In genomic region chr17:3748576-3748975, GRCh38 we compare ENCODE assay signal across 21 cellular contexts. TPM values are rescaled to one million over a fixed set of nuclear protein-coding genes. Genes with fewer than 3 reads are reported as not detected.
DNase-seq lines count a peak whose midpoint lies in the region; ATAC-seq, FAIRE-seq and TF ChIP-seq lines count a peak whose summit lies in the region.
"Had no signal": no experiment of that assay in that cellular context is flagged by ENCODE, and none has a peak within 500 bp of the region (broad histone marks: within the 10 kb centered on the region; RNA-seq: fewer than 3 reads in every experiment).

No MANE protein-coding gene starts in this region.

- peak overlapping the region; percentile 17; the same call in 1 of the 2 replicates for H2BK12ac ChIP-seq in H1 (ENCODE audit: low read depth, low read length)
- no peak overlapping the region for H2BK12ac ChIP-seq in neuronal stem cell (ENCODE audit: low read length)

- no peak overlapping the region for H3K14ac ChIP-seq in H1 (ENCODE audit: insufficient read length)
- H3K14ac ChIP-seq in neuronal stem cell (ENCODE audit: low read length): no peak overlapping the region

- H2BK120ac ChIP-seq in H1 (replicated peaks; ENCODE audit: low read depth, low read length): no peak overlapping the region
- H2BK120ac ChIP-seq in neuronal stem cell (ENCODE audit: low read depth, low read length): no peak overlapping the region

- no peak overlapping the region for H3K56ac ChIP-seq in H1 (replicated peaks; ENCODE audit: insufficient read length, low read depth, low read length)

- H3K4me2 ChIP-seq in DND-41 (ENCODE audit: insufficient read depth, low read length) (no peak overlapping the region), H1 (ENCODE audit: insufficient read depth in 1 of 2, low read depth in 2 of 2, low read length in 2 of 2) (no peak overlapping the region), neuronal stem cell (ENCODE audit: insufficient read depth, low read length, poor library complexity, severe bottlenecking) (no peak overlapping the region)

- no peaks in the 10 kb centered on the region for H3K23me2 ChIP-seq in H1 (ENCODE audit: low read depth, low read length)

- H2BK15ac ChIP-seq in H1 (ENCODE audit: low read length) (no peak overlapping the region), neuronal stem cell (ENCODE audit: low read length) (no peak overlapping the region)

- H3K36me3 ChIP-seq in DND-41 (ENCODE audit: insufficient read depth, low read length) (no peaks in the 10 kb centered on the region), H1 (ENCODE audit: control insufficient read depth in 2 of 4, insufficient read depth in 4 of 4, low read length in 3 of 4) (no peaks in the 10 kb centered on the region), neuronal stem cell (replicated peaks in 1 of 2; ENCODE audit: control insufficient read depth in 2 of 2, insufficient read depth in 2 of 2, low read length in 2 of 2) (no peaks in the 10 kb centered on the region)

- H2AK5ac ChIP-seq in H1 (ENCODE audit: low read depth, low read length) (no peak overlapping the region), neuronal stem cell (ENCODE audit: low read depth, low read length) (no peak overlapping the region)

- H4K8ac ChIP-seq in H1 (ENCODE audit: extremely low read depth, insufficient read depth, low read length): no peak overlapping the region
- no peak overlapping the region for H4K8ac ChIP-seq in neuronal stem cell (ENCODE audit: low read depth, low read length)

- H2BK20ac ChIP-seq in H1 (ENCODE audit: low read length): no peak overlapping the region

- no peaks in the 10 kb centered on the region for H3K36me3 Mint-ChIP-seq in activated CD4-positive, alpha-beta T cell treated with anti-CD3 and anti-CD28 coated beads, Interleukin-2, amount 10 ng/mL, durations not matched to agents 7 days and 5 days (ENCODE audit: low read depth)
- no peaks in the 10 kb centered on the region for H3K36me3 Mint-ChIP-seq in activated CD4-positive, alpha-beta T cell treated with anti-CD3 and anti-CD28 coated beads, Interleukin-2, amount 10 ng/mL, durations not matched to agents 24 days and 14 days (ENCODE audit: low read depth)
- H3K36me3 Mint-ChIP-seq: CD14-positive monocyte had no signal

- H3K9me3 ChIP-seq in DND-41 (ENCODE audit: insufficient read depth, low read length, severe bottlenecking) (no peaks in the 10 kb centered on the region), H1 (ENCODE audit: insufficient read depth in 2 of 2, low read depth in 1 of 2, low read length in 1 of 2) (no peaks in the 10 kb centered on the region), neuronal stem cell (replicated peaks in 1 of 2; ENCODE audit: control insufficient read depth in 2 of 2, insufficient read depth in 1 of 2, low read depth in 1 of 2, low read length in 2 of 2) (no peaks in the 10 kb centered on the region)

- no peak overlapping the region for H3K4me3 Mint-ChIP-seq in activated CD4-positive, alpha-beta T cell treated with anti-CD3 and anti-CD28 coated beads, Interleukin-2, amount 10 ng/mL, durations not matched to agents 7 days and 5 days
- H3K4me3 Mint-ChIP-seq in activated CD4-positive, alpha-beta T cell treated with anti-CD3 and anti-CD28 coated beads, Interleukin-2, amount 10 ng/mL, durations not matched to agents 24 days and 14 days: no peak overlapping the region
- H3K4me3 Mint-ChIP-seq: CD14-positive monocyte had no signal

- H3K4ac ChIP-seq in H1 (replicated peaks; ENCODE audit: insufficient read length, low read depth, low read length) (no peak overlapping the region), neuronal stem cell (ENCODE audit: low read length) (no peak overlapping the region)

- intact Hi-C loops in activated CD4-positive, alpha-beta T cell treated with anti-CD3 and anti-CD28 coated beads, Interleukin-2, amount 10 ng/mL, durations not matched to agents 24 days and 14 days (cut with micrococcal nuclease): no loop called here

- FAIRE-seq in H1 (lab: Jason Lieb, UNC): no peak
- FAIRE-seq: D721Med, GM12892, GM19239 had no signal

- H2AFZ ChIP-seq in DND-41 (ENCODE audit: low read depth, low read length) (no peak overlapping the region), H1 (ENCODE audit: low read length) (no peak overlapping the region), neuronal stem cell (ENCODE audit: low read length) (peak overlapping the region; percentile 49)

- H3K27ac ChIP-seq in DND-41 (ENCODE audit: low read length) (peak overlapping the region; percentile 75), H1 (ENCODE audit: low read depth, low read length) (no peak overlapping the region), neuronal stem cell (replicated peaks; ENCODE audit: low read length) (no peak overlapping the region)

- peaks cover 50% of the 10 kb centered on the region for H3K4me1 ChIP-seq in DND-41 (ENCODE audit: insufficient read depth, low read length)
- no peaks in the 10 kb centered on the region for H3K4me1 ChIP-seq in H1 (replicated peaks in 1 of 4; ENCODE audit: control insufficient read depth in 3 of 4, insufficient read depth in 4 of 4, low read length in 3 of 4)
- no peaks in the 10 kb centered on the region for H3K4me1 ChIP-seq in neuronal stem cell (ENCODE audit: control insufficient read depth in 2 of 2, insufficient read depth in 1 of 2, low read depth in 1 of 2, low read length in 2 of 2)

- no peaks in the 10 kb centered on the region for H3K79me2 ChIP-seq in DND-41 (ENCODE audit: insufficient read depth, low read length)
- H3K79me2 ChIP-seq in H1 (ENCODE audit: control insufficient read depth in 1 of 2, insufficient read depth in 2 of 2, low read length in 2 of 2): no peaks in the 10 kb centered on the region

- H2BK5ac ChIP-seq in H1 (ENCODE audit: low read depth, low read length): no peak overlapping the region
- H2BK5ac ChIP-seq in neuronal stem cell (ENCODE audit: low read length): no peak overlapping the region

- H3K9ac ChIP-seq in DND-41 (ENCODE audit: low read depth, low read length): no peak overlapping the region
- H3K9ac ChIP-seq in H1 (replicated peaks in 1 of 4; ENCODE audit: extremely low read depth in 1 of 4, low read depth in 3 of 4, low read length in 3 of 4): no peak overlapping the region; a peak in 1 of 7 replicates
- H3K9ac ChIP-seq in neuronal stem cell (ENCODE audit: low read depth, low read length, poor library complexity): peak overlapping the region; percentile 51

- peaks cover 2% of the 10 kb centered on the region for H3K27me3 Mint-ChIP-seq in activated CD4-positive, alpha-beta T cell treated with anti-CD3 and anti-CD28 coated beads, Interleukin-2, amount 10 ng/mL, durations not matched to agents 7 days and 5 days
- H3K27me3 Mint-ChIP-seq in activated CD4-positive, alpha-beta T cell treated with anti-CD3 and anti-CD28 coated beads, Interleukin-2, amount 10 ng/mL, durations not matched to agents 24 days and 14 days: no peaks in the 10 kb centered on the region

- H3K27ac Mint-ChIP-seq in activated CD4-positive, alpha-beta T cell treated with anti-CD3 and anti-CD28 coated beads, Interleukin-2, amount 10 ng/mL, durations not matched to agents 7 days and 5 days: peak overlapping the region; percentile 55
- no peak overlapping the region for H3K27ac Mint-ChIP-seq in activated CD4-positive, alpha-beta T cell treated with anti-CD3 and anti-CD28 coated beads, Interleukin-2, amount 10 ng/mL, durations not matched to agents 24 days and 14 days
- H3K27ac Mint-ChIP-seq: CD14-positive monocyte had no signal

- no peaks in the 10 kb centered on the region for H4K20me1 ChIP-seq in DND-41 (ENCODE audit: insufficient read depth, low read length)
- no peaks in the 10 kb centered on the region for H4K20me1 ChIP-seq in H1 (replicated peaks in 1 of 2; ENCODE audit: control insufficient read depth in 1 of 2, insufficient read depth in 2 of 2, low read length in 2 of 2)

- DNase-seq in activated CD4-positive, alpha-beta T cell treated with anti-CD3 and anti-CD28 coated beads, Interleukin-2, amount 10 ng/mL, durations not matched to agents 7 days and 5 days: no peak
- DNase-seq in activated CD4-positive, alpha-beta T cell treated with anti-CD3 and anti-CD28 coated beads, Interleukin-2, amount 10 ng/mL, durations not matched to agents 24 days and 14 days: no peak
- DNase-seq in DND-41 (no peak), H1 (ENCODE audit: low read depth in 1 of 2, low spot score in 2 of 2) (no peak), neuronal stem cell (ENCODE audit: low spot score) (no peak), HUDEP-2 (lab: John Stamatoyannopoulos, UW; ENCODE audit: unreplicated experiment in 76 of 76) (no peak), T1000 (lab: John Stamatoyannopoulos, UW) (no peak)
- DNase-seq: 8988T, DMS79 treated with DMSO at 0.1 percent for 48 hours, GDM1, GOT3, NCI-H187 treated with DMSO at 0.1 percent for 48 hours, NCI-H2171, NCI-H510A had no signal

- CTCF ChIA-PET in activated CD4-positive, alpha-beta T cell treated with anti-CD3 and anti-CD28 coated beads, Interleukin-2, amount 10 ng/mL, durations not matched to agents 7 days and 5 days (lab: Charles Lee): interaction anchor here (3.6 kb wide), 1 partner anchor 11 kb away, joined by 24 read pairs; no protein-coding TSS in a partner anchor
- CTCF ChIA-PET in H1 (lab: Charles Lee; ENCODE audit: partially characterized antibody): interaction anchor here (1.3 to 8.2 kb wide), 4 partner anchors 11 to 79 kb away, joined by 5 to 73 read pairs (median 7); no protein-coding TSS in a partner anchor

- H3K79me1 ChIP-seq in H1 (ENCODE audit: low read depth, low read length) (no peaks in the 10 kb centered on the region), neuronal stem cell (ENCODE audit: low read depth, low read length) (peaks cover 2% of the 10 kb centered on the region)

- no peak overlapping the region for H3K18ac ChIP-seq in H1 (ENCODE audit: extremely low read depth, low read length)
- no peak overlapping the region for H3K18ac ChIP-seq in neuronal stem cell (ENCODE audit: low read length)

- POLR2A ChIA-PET in activated CD4-positive, alpha-beta T cell treated with anti-CD3 and anti-CD28 coated beads, Interleukin-2, amount 10 ng/mL, durations not matched to agents 7 days and 5 days (lab: Charles Lee): no interaction called here
- POLR2A ChIA-PET in H1 (lab: Charles Lee; ENCODE audit: partially characterized antibody): no interaction called here

- TF ChIP-seq CTCF in DND-41 (IDR thresholded peaks at IDR 0.05; ENCODE audit: borderline replicate concordance, extremely low read depth, low read length, poor library complexity, severe bottlenecking) (no peak), H1 (IDR thresholded peaks at IDR 0.05; ENCODE audit: control extremely low read depth in 1 of 3, insufficient read depth in 1 of 3, low read depth in 1 of 3, low read length in 3 of 3) (no peak)

- H4K91ac ChIP-seq in H1 (replicated peaks; ENCODE audit: insufficient read length, low read length): no peak overlapping the region
- H4K91ac ChIP-seq in neuronal stem cell (ENCODE audit: low read depth, low read length, poor library complexity): no peak overlapping the region

- H4K5ac ChIP-seq in H1 (ENCODE audit: insufficient read length, low read depth, low read length): no peak overlapping the region

- 94% methylated on average over 7 of the region's 7 CpGs; no CpG with 5 or more reads in 1 of the 2 experiments for WGBS in H1 (ENCODE audit: extremely low coverage in 1 of 2, insufficient coverage in 1 of 2, insufficient read length in 1 of 2, insufficient replicate concordance in 2 of 2, low coverage in 1 of 2, low lambda C conversion rate in 2 of 2, missing lambda C conversion rate in 1 of 2), 2 experiments
- no CpG with 5 or more reads among the region's 7 CpGs for WGBS in neuronal stem cell (ENCODE audit: extremely low coverage in 2 of 2, insufficient read length in 2 of 2, insufficient replicate concordance in 1 of 2), 2 donors

- H3K27me3 ChIP-seq in DND-41 (ENCODE audit: insufficient read depth, low read length, poor library complexity): no peaks in the 10 kb centered on the region
- H3K27me3 ChIP-seq in H1 (replicated peaks in 1 of 4; ENCODE audit: control insufficient read depth in 3 of 4, extremely low read depth in 1 of 4, insufficient read depth in 3 of 4, low read length in 3 of 4): no peaks in the 10 kb centered on the region
- peaks cover 0 to 29% (median 0%) of the 10 kb centered on the region in 3 experiments for H3K27me3 ChIP-seq in neuronal stem cell (ENCODE audit: control insufficient read depth in 3 of 3, insufficient read depth in 3 of 3, low read depth in 1 of 3, low read length in 3 of 3)

- H3K4me3 ChIP-seq in DND-41 (ENCODE audit: low read depth in 1 of 2, low read length in 2 of 2) (no peak overlapping the region), H1 (ENCODE audit: extremely low read depth in 1 of 4, insufficient read depth in 2 of 4, low read depth in 3 of 4, low read length in 4 of 4) (no peak overlapping the region), neuronal stem cell (ENCODE audit: low read length in 2 of 2) (no peak overlapping the region)

- no peak overlapping the region for H3K23ac ChIP-seq in H1 (ENCODE audit: insufficient read length)
- no peak overlapping the region for H3K23ac ChIP-seq in neuronal stem cell (ENCODE audit: low read depth, low read length, poor library complexity)

- no peak for TF ChIP-seq RAD21 in H1 (IDR thresholded peaks at IDR 0.05 in 1 of 2, conservative IDR thresholded peaks at IDR 0.05 in 1 of 2; ENCODE audit: low read depth in 2 of 2, low read length in 2 of 2)

- no peak for ATAC-seq in DND-41 (ENCODE audit: insufficient read depth, low read depth)
- no peak for ATAC-seq in GM19452 (IDR thresholded peaks at IDR 0.05; ENCODE audit: unreplicated experiment)
- ATAC-seq: Panc1, Right ventricle myocardium inferior had no signal

- no peak for TF ChIP-seq POLR2A in H1 (IDR thresholded peaks at IDR 0.05; ENCODE audit: control extremely low read depth in 1 of 2, low read depth in 2 of 2, low read length in 2 of 2)

- TF ChIP-seq EP300 in H1 (IDR thresholded peaks at IDR 0.05; ENCODE audit: borderline replicate concordance in 1 of 2, low read depth in 2 of 2, low read length in 2 of 2): no peak

- H3K4me1 Mint-ChIP-seq in activated CD4-positive, alpha-beta T cell treated with anti-CD3 and anti-CD28 coated beads, Interleukin-2, amount 10 ng/mL, durations not matched to agents 7 days and 5 days: peaks cover 37% of the 10 kb centered on the region
- peaks cover 30% of the 10 kb centered on the region for H3K4me1 Mint-ChIP-seq in activated CD4-positive, alpha-beta T cell treated with anti-CD3 and anti-CD28 coated beads, Interleukin-2, amount 10 ng/mL, durations not matched to agents 24 days and 14 days

- no peaks in the 10 kb centered on the region for H3K9me3 Mint-ChIP-seq in activated CD4-positive, alpha-beta T cell treated with anti-CD3 and anti-CD28 coated beads, Interleukin-2, amount 10 ng/mL, durations not matched to agents 7 days and 5 days
- H3K9me3 Mint-ChIP-seq in activated CD4-positive, alpha-beta T cell treated with anti-CD3 and anti-CD28 coated beads, Interleukin-2, amount 10 ng/mL, durations not matched to agents 24 days and 14 days: no peaks in the 10 kb centered on the region

RNA-seq across cellular contexts. Expression of gene HASPIN, which starts 24.9 kb away (rescaled TPM):
- 10 to 100 TPM; 27.6 to 31.2 TPM for total RNA-seq in activated CD4-positive, alpha-beta T cell treated with anti-CD3 and anti-CD28 coated beads, Interleukin-2, amount 10 ng/mL, durations not matched to agents 7 days and 5 days
- 25.1 and 25.3 TPM in 2 replicates for total RNA-seq in activated CD4-positive, alpha-beta T cell treated with anti-CD3 and anti-CD28 coated beads, Interleukin-2, amount 10 ng/mL, durations not matched to agents 24 days and 14 days
- 29.4 and 29.5 TPM in 2 replicates for total RNA-seq in H1 (2021; fragmentation: NEBNext Ultra II Directional; extraction: Animal tissue kit (Norgen Biotek cat#: 25700))
- 7.8 and 12.0 TPM in 2 replicates for polyA plus RNA-seq in H1 (2011; rRNA removed)
- polyA plus RNA-seq in H1 (2011; cell fraction: cytosol; rRNA removed): 10.7 TPM
- polyA plus RNA-seq in H1 (2011; cell fraction: nucleus; rRNA removed): 9.1 TPM
- polyA plus RNA-seq in H1 (2012, experiment 1 of 2): 13.2 to 14.6 TPM (median 13.7 TPM) in 4 replicates
- polyA plus RNA-seq in H1 (2012, experiment 2 of 2): 12.1 TPM
- 15.4 TPM for polyA plus RNA-seq in H1 (2013, experiment 1 of 2)
- 15.4 TPM for polyA plus RNA-seq in H1 (2013, experiment 2 of 2)
- polyA minus RNA-seq in H1 (2011; rRNA and poly(A)+ RNA removed): 22.0 and 22.5 TPM in 2 replicates
- polyA minus RNA-seq in H1 (2011; cell fraction: cytosol; rRNA and poly(A)+ RNA removed): 20.5 TPM
- 18.7 TPM for polyA minus RNA-seq in H1 (2011; cell fraction: nucleus; rRNA and poly(A)+ RNA removed)
- 12.3 TPM for polyA plus RNA-seq in neuronal stem cell (2013, experiment 1 of 2)
- polyA plus RNA-seq in neuronal stem cell (2013, experiment 2 of 2): 12.4 TPM
- polyA plus RNA-seq: CD14-positive monocyte had no signal

RNA-seq across cellular contexts. Expression of gene ITGAE, which starts 52.4 kb away (rescaled TPM):
- total RNA-seq in activated CD4-positive, alpha-beta T cell treated with anti-CD3 and anti-CD28 coated beads, Interleukin-2, amount 10 ng/mL, durations not matched to agents 7 days and 5 days: 10 to 100 TPM; 18.3 to 20.9 TPM
- 31.1 and 33.9 TPM in 2 replicates for total RNA-seq in activated CD4-positive, alpha-beta T cell treated with anti-CD3 and anti-CD28 coated beads, Interleukin-2, amount 10 ng/mL, durations not matched to agents 24 days and 14 days
- total RNA-seq in H1 (2021; fragmentation: NEBNext Ultra II Directional; extraction: Animal tissue kit (Norgen Biotek cat#: 25700)): 23.2 and 24.5 TPM in 2 replicates
- polyA plus RNA-seq in H1 (2011; rRNA removed): 25.5 and 43.1 TPM in 2 replicates
- polyA plus RNA-seq in H1 (2011; cell fraction: cytosol; rRNA removed): 45.3 TPM
- polyA plus RNA-seq in H1 (2011; cell fraction: nucleus; rRNA removed): 16.3 TPM
- 27.5 to 44.4 TPM (median 35.7 TPM) in 4 replicates for polyA plus RNA-seq in H1 (2012, experiment 1 of 2)
- 28.9 TPM for polyA plus RNA-seq in H1 (2012, experiment 2 of 2)
- 35.8 TPM for polyA plus RNA-seq in H1 (2013, experiment 1 of 2)
- 35.5 TPM for polyA plus RNA-seq in H1 (2013, experiment 2 of 2)
- polyA minus RNA-seq in H1 (2011; rRNA and poly(A)+ RNA removed): 7.4 and 9.9 TPM in 2 replicates
- 5.1 TPM for polyA minus RNA-seq in H1 (2011; cell fraction: cytosol; rRNA and poly(A)+ RNA removed)
- 15.9 TPM for polyA minus RNA-seq in H1 (2011; cell fraction: nucleus; rRNA and poly(A)+ RNA removed)
- polyA plus RNA-seq in neuronal stem cell (2013, experiment 1 of 2): 59.7 TPM
- 59.3 TPM for polyA plus RNA-seq in neuronal stem cell (2013, experiment 2 of 2)

RNA-seq across cellular contexts. Expression of gene P2RX5, which starts 52.6 kb away (rescaled TPM):
- 10 to 100 TPM; 33.6 to 39.4 TPM for total RNA-seq in activated CD4-positive, alpha-beta T cell treated with anti-CD3 and anti-CD28 coated beads, Interleukin-2, amount 10 ng/mL, durations not matched to agents 7 days and 5 days
- total RNA-seq in activated CD4-positive, alpha-beta T cell treated with anti-CD3 and anti-CD28 coated beads, Interleukin-2, amount 10 ng/mL, durations not matched to agents 24 days and 14 days: 92.3 and 92.8 TPM in 2 replicates
- 15.5 and 15.6 TPM in 2 replicates for total RNA-seq in H1 (2021; fragmentation: NEBNext Ultra II Directional; extraction: Animal tissue kit (Norgen Biotek cat#: 25700))
- 12.0 and 14.2 TPM in 2 replicates for polyA plus RNA-seq in H1 (2011; rRNA removed)
- polyA plus RNA-seq in H1 (2011; cell fraction: cytosol; rRNA removed): 11.7 TPM
- 16.5 TPM for polyA plus RNA-seq in H1 (2011; cell fraction: nucleus; rRNA removed)
- 12.6 to 18.3 TPM (median 15.5 TPM) in 4 replicates for polyA plus RNA-seq in H1 (2012, experiment 1 of 2)
- 17.0 TPM for polyA plus RNA-seq in H1 (2012, experiment 2 of 2)
- 9.6 TPM for polyA plus RNA-seq in H1 (2013, experiment 1 of 2)
- polyA plus RNA-seq in H1 (2013, experiment 2 of 2): 10.6 TPM
- polyA minus RNA-seq in H1 (2011; rRNA and poly(A)+ RNA removed): 11.4 and 14.2 TPM in 2 replicates
- 6.0 TPM for polyA minus RNA-seq in H1 (2011; cell fraction: cytosol; rRNA and poly(A)+ RNA removed)
- 6.3 TPM for polyA minus RNA-seq in H1 (2011; cell fraction: nucleus; rRNA and poly(A)+ RNA removed)
- polyA plus RNA-seq in neuronal stem cell (2013, experiment 1 of 2): 0.31 TPM
- 0.43 TPM for polyA plus RNA-seq in neuronal stem cell (2013, experiment 2 of 2)
